Comparison of ENCODE assay signal across 1 cellular context in the genomic region with DNA sequence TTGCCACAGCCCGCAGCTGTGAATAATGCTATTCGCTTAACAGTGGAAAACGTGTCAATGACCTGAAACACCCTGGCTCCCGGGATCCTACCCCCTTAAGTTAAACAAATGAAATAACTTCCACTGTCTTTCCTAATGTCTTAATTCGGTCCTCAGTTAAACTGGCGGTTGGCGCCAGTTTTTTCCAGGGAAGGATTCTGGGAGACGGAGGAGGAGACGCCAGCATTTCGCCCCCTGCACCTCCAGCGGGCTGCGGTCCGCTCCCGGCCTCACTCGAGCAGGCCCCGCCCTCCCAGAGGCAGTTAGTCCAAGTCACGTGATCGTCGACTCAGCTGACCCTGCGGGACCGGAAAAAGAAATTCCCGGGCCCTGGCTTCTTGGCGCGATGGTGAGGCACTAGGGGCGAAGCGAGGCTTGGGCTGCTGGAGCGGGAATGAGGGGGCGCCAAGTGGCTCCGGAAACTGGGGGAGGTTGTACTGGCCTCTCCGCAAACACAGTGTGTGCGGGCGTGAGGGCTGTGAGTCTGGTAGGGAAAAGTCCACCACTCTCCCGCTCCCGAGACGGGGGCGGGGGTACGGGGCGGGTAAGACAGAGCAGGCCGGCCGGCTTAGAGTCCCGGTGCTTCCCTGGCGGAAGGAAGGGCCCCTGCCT.
TF ChIP-seq lines count a peak whose summit lies in the region.

A gene (plus strand): TSS at position 359 of the 651 bp plus-strand sequence. CDS start 27 bp downstream, at position 386.

TF ChIP-seq in HepG2, 621 proteins besides CTCF, POLR2A, EP300 and RAD21 (continued from another document and continues in another):
- TF ChIP-seq, protein P1, sequence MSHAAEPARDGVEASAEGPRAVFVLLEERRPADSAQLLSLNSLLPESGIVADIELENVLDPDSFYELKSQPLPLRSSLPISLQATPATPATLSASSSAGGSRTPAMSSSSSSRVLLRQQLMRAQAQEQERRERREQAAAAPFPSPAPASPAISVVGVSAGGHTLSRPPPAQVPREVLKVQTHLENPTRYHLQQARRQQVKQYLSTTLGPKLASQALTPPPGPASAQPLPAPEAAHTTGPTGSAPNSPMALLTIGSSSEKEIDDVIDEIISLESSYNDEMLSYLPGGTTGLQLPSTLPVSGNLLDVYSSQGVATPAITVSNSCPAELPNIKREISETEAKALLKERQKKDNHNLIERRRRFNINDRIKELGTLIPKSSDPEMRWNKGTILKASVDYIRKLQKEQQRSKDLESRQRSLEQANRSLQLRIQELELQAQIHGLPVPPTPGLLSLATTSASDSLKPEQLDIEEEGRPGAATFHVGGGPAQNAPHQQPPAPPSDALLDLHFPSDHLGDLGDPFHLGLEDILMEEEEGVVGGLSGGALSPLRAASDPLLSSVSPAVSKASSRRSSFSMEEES (CRISPR knock-in tag; IDR thresholded peaks at IDR 0.05) = peak; percentile 93
- TF ChIP-seq ZNF780A (CRISPR knock-in tag; IDR thresholded peaks at IDR 0.05) (no peak), ZNF746 (CRISPR knock-in tag; IDR thresholded peaks at IDR 0.05) (peak; percentile 87), NCOR1 (IDR thresholded peaks at IDR 0.05; ENCODE audit: borderline replicate concordance, low read length) (no peak), MTF2 (CRISPR knock-in tag; IDR thresholded peaks at IDR 0.05; ENCODE audit: borderline replicate concordance) (no peak), ELF3 (CRISPR knock-in tag; IDR thresholded peaks at IDR 0.05) (peak; percentile 73), GTF3A (CRISPR knock-in tag; conservative IDR thresholded peaks at IDR 0.05) (no peak), HOXA3 (CRISPR knock-in tag; IDR thresholded peaks at IDR 0.05) (peak; percentile 89), JDP2 (CRISPR knock-in tag; IDR thresholded peaks at IDR 0.05; ENCODE audit: borderline replicate concordance) (no peak), ZNF296 (CRISPR knock-in tag; conservative IDR thresholded peaks at IDR 0.05) (no peak), RARG (CRISPR knock-in tag; IDR thresholded peaks at IDR 0.05; ENCODE audit: low read depth) (no peak), KLF9 (CRISPR knock-in tag; IDR thresholded peaks at IDR 0.05; ENCODE audit: low read depth) (0 out of 2 replicates have a peak, but pooled peaks have one; percentile 23), MAFG (CRISPR knock-in tag; IDR thresholded peaks at IDR 0.05) (no peak), MAF1 (CRISPR knock-in tag; IDR thresholded peaks at IDR 0.05; ENCODE audit: borderline replicate concordance) (peak; percentile 68; the same call in 1 of the 2 replicates), ZNF34 (CRISPR knock-in tag; IDR thresholded peaks at IDR 0.05; ENCODE audit: borderline replicate concordance) (no peak), ZNF790 (CRISPR knock-in tag; IDR thresholded peaks at IDR 0.05; ENCODE audit: borderline replicate concordance) (peak; percentile 59; the same call in 1 of the 2 replicates), ZSCAN20 (CRISPR knock-in tag; IDR thresholded peaks at IDR 0.05; ENCODE audit: borderline replicate concordance) (no peak), POLR2AphosphoS2 (IDR thresholded peaks at IDR 0.05; ENCODE audit: low read depth, low read length) (no peak), GATAD1 (CRISPR knock-in tag; IDR thresholded peaks at IDR 0.05) (peak; percentile 100), ETV5 (CRISPR knock-in tag; IDR thresholded peaks at IDR 0.05; ENCODE audit: borderline replicate concordance) (peak; percentile 93), RNF2 (conservative IDR thresholded peaks at IDR 0.05; ENCODE audit: low read depth) (0 out of 2 replicates have a peak, but pooled peaks have one; percentile 69), ATAD3A (CRISPR knock-in tag; IDR thresholded peaks at IDR 0.05) (no peak), PAF1 (CRISPR knock-in tag; IDR thresholded peaks at IDR 0.05) (no peak), MIXL1 (CRISPR knock-in tag; IDR thresholded peaks at IDR 0.05) (peak; percentile 88), ZNF180 (CRISPR knock-in tag; IDR thresholded peaks at IDR 0.05; ENCODE audit: borderline replicate concordance, low read depth) (no peak), SRY (CRISPR knock-in tag; IDR thresholded peaks at IDR 0.05) (peak; percentile 75), ZNF83 (CRISPR knock-in tag; IDR thresholded peaks at IDR 0.05; ENCODE audit: borderline replicate concordance) (peak; percentile 83; the same call in 1 of the 2 replicates), AHR (CRISPR knock-in tag; IDR thresholded peaks at IDR 0.05) (peak; percentile 30; the same call in 1 of the 2 replicates)
- TF ChIP-seq, protein P2, sequence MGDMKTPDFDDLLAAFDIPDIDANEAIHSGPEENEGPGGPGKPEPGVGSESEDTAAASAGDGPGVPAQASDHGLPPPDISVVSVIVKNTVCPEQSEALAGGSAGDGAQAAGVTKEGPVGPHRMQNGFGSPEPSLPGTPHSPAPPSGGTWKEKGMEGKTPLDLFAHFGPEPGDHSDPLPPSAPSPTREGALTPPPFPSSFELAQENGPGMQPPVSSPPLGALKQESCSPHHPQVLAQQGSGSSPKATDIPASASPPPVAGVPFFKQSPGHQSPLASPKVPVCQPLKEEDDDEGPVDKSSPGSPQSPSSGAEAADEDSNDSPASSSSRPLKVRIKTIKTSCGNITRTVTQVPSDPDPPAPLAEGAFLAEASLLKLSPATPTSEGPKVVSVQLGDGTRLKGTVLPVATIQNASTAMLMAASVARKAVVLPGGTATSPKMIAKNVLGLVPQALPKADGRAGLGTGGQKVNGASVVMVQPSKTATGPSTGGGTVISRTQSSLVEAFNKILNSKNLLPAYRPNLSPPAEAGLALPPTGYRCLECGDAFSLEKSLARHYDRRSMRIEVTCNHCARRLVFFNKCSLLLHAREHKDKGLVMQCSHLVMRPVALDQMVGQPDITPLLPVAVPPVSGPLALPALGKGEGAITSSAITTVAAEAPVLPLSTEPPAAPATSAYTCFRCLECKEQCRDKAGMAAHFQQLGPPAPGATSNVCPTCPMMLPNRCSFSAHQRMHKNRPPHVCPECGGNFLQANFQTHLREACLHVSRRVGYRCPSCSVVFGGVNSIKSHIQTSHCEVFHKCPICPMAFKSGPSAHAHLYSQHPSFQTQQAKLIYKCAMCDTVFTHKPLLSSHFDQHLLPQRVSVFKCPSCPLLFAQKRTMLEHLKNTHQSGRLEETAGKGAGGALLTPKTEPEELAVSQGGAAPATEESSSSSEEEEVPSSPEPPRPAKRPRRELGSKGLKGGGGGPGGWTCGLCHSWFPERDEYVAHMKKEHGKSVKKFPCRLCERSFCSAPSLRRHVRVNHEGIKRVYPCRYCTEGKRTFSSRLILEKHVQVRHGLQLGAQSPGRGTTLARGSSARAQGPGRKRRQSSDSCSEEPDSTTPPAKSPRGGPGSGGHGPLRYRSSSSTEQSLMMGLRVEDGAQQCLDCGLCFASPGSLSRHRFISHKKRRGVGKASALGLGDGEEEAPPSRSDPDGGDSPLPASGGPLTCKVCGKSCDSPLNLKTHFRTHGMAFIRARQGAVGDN (CRISPR knock-in tag; IDR thresholded peaks at IDR 0.05) = peak; percentile 94
- TF ChIP-seq, protein P3, sequence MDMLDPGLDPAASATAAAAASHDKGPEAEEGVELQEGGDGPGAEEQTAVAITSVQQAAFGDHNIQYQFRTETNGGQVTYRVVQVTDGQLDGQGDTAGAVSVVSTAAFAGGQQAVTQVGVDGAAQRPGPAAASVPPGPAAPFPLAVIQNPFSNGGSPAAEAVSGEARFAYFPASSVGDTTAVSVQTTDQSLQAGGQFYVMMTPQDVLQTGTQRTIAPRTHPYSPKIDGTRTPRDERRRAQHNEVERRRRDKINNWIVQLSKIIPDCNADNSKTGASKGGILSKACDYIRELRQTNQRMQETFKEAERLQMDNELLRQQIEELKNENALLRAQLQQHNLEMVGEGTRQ (IDR thresholded peaks at IDR 0.05; ENCODE audit: low read depth, low read length) = peak; percentile 96
- TF ChIP-seq, protein P3 (CRISPR knock-in tag; IDR thresholded peaks at IDR 0.05; ENCODE audit: borderline replicate concordance) = peak; percentile 99; the same call in 1 of the 2 replicates
- TF ChIP-seq, protein P4, sequence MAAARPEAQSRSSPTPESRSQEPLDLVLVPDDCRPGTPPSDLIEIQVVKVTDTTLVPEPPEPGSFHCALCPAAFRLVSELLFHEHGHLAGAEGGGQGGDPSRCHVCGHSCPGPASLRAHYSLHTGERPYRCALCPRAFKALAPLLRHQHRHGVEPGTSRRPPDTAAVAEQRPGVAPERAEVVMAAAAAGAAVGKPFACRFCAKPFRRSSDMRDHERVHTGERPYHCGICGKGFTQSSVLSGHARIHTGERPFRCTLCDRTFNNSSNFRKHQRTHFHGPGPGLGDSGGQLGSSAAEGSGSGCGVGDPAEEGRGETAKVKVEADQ (CRISPR knock-in tag; IDR thresholded peaks at IDR 0.05; ENCODE audit: borderline replicate concordance) = peak; percentile 68; the same call in 1 of the 2 replicates
- TF ChIP-seq, protein P5, sequence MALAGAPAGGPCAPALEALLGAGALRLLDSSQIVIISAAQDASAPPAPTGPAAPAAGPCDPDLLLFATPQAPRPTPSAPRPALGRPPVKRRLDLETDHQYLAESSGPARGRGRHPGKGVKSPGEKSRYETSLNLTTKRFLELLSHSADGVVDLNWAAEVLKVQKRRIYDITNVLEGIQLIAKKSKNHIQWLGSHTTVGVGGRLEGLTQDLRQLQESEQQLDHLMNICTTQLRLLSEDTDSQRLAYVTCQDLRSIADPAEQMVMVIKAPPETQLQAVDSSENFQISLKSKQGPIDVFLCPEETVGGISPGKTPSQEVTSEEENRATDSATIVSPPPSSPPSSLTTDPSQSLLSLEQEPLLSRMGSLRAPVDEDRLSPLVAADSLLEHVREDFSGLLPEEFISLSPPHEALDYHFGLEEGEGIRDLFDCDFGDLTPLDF (CRISPR knock-in tag; IDR thresholded peaks at IDR 0.05) = peak; percentile 97
- TF ChIP-seq, protein P6, sequence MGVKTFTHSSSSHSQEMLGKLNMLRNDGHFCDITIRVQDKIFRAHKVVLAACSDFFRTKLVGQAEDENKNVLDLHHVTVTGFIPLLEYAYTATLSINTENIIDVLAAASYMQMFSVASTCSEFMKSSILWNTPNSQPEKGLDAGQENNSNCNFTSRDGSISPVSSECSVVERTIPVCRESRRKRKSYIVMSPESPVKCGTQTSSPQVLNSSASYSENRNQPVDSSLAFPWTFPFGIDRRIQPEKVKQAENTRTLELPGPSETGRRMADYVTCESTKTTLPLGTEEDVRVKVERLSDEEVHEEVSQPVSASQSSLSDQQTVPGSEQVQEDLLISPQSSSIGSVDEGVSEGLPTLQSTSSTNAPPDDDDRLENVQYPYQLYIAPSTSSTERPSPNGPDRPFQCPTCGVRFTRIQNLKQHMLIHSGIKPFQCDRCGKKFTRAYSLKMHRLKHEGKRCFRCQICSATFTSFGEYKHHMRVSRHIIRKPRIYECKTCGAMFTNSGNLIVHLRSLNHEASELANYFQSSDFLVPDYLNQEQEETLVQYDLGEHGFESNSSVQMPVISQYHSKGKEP (CRISPR knock-in tag; IDR thresholded peaks at IDR 0.05) = no peak
- TF ChIP-seq, protein P7, sequence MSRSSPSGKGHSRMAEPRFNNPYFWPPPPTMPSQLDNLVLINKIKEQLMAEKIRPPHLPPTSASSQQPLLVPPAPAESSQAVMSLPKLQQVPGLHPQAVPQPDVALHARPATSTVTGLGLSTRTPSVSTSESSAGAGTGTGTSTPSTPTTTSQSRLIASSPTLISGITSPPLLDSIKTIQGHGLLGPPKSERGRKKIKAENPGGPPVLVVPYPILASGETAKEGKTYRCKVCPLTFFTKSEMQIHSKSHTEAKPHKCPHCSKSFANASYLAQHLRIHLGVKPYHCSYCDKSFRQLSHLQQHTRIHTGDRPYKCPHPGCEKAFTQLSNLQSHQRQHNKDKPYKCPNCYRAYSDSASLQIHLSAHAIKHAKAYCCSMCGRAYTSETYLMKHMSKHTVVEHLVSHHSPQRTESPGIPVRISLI (CRISPR knock-in tag; IDR thresholded peaks at IDR 0.05; ENCODE audit: borderline replicate concordance) = peak; percentile 52; the same call in 1 of the 2 replicates
- TF ChIP-seq, protein P8, sequence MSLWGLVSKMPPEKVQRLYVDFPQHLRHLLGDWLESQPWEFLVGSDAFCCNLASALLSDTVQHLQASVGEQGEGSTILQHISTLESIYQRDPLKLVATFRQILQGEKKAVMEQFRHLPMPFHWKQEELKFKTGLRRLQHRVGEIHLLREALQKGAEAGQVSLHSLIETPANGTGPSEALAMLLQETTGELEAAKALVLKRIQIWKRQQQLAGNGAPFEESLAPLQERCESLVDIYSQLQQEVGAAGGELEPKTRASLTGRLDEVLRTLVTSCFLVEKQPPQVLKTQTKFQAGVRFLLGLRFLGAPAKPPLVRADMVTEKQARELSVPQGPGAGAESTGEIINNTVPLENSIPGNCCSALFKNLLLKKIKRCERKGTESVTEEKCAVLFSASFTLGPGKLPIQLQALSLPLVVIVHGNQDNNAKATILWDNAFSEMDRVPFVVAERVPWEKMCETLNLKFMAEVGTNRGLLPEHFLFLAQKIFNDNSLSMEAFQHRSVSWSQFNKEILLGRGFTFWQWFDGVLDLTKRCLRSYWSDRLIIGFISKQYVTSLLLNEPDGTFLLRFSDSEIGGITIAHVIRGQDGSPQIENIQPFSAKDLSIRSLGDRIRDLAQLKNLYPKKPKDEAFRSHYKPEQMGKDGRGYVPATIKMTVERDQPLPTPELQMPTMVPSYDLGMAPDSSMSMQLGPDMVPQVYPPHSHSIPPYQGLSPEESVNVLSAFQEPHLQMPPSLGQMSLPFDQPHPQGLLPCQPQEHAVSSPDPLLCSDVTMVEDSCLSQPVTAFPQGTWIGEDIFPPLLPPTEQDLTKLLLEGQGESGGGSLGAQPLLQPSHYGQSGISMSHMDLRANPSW (CRISPR knock-in tag; IDR thresholded peaks at IDR 0.05; ENCODE audit: borderline replicate concordance) = no peak
- TF ChIP-seq, protein P9, sequence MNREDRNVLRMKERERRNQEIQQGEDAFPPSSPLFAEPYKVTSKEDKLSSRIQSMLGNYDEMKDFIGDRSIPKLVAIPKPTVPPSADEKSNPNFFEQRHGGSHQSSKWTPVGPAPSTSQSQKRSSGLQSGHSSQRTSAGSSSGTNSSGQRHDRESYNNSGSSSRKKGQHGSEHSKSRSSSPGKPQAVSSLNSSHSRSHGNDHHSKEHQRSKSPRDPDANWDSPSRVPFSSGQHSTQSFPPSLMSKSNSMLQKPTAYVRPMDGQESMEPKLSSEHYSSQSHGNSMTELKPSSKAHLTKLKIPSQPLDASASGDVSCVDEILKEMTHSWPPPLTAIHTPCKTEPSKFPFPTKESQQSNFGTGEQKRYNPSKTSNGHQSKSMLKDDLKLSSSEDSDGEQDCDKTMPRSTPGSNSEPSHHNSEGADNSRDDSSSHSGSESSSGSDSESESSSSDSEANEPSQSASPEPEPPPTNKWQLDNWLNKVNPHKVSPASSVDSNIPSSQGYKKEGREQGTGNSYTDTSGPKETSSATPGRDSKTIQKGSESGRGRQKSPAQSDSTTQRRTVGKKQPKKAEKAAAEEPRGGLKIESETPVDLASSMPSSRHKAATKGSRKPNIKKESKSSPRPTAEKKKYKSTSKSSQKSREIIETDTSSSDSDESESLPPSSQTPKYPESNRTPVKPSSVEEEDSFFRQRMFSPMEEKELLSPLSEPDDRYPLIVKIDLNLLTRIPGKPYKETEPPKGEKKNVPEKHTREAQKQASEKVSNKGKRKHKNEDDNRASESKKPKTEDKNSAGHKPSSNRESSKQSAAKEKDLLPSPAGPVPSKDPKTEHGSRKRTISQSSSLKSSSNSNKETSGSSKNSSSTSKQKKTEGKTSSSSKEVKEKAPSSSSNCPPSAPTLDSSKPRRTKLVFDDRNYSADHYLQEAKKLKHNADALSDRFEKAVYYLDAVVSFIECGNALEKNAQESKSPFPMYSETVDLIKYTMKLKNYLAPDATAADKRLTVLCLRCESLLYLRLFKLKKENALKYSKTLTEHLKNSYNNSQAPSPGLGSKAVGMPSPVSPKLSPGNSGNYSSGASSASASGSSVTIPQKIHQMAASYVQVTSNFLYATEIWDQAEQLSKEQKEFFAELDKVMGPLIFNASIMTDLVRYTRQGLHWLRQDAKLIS (CRISPR knock-in tag; IDR thresholded peaks at IDR 0.05) = no peak
